In genomic region chr17:42964161-42964932, GRCh38 we compare ENCODE assay signal across 8 cellular contexts. TPM values are rescaled to one million over a fixed set of nuclear protein-coding genes. Genes with fewer than 3 reads are reported as not detected.
DNase-seq lines count a peak whose midpoint lies in the region; ATAC-seq, FAIRE-seq and TF ChIP-seq lines count a peak whose summit lies in the region.

A gene with protein sequence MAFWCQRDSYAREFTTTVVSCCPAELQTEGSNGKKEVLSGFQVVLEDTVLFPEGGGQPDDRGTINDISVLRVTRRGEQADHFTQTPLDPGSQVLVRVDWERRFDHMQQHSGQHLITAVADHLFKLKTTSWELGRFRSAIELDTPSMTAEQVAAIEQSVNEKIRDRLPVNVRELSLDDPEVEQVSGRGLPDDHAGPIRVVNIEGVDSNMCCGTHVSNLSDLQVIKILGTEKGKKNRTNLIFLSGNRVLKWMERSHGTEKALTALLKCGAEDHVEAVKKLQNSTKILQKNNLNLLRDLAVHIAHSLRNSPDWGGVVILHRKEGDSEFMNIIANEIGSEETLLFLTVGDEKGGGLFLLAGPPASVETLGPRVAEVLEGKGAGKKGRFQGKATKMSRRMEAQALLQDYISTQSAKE (minus strand): TSS chr17:42964454. CDS start chr17:42964440, 14 bp downstream.

- no peaks in the 10 kb centered on the region for H3K9me3 ChIP-seq in MG63

- DNase-seq in DMS53 (lab: John Stamatoyannopoulos, UW) (peak; percentile 99), H54 (ENCODE audit: insufficient read length, low spot score) (peak; percentile 84), MG63 (peak; percentile 91), SHP77 treated with DMSO at 0.1 percent for 48 hours (lab: John Stamatoyannopoulos, UW) (peak; percentile 78), fibroblast of the aortic adventitia (ENCODE audit: low read depth) (peak; percentile 94)
- DNase-seq in activated effector memory CD4-positive, alpha-beta T cell treated with Interleukin-2 at 50 U/mL for 16 hours, result peak; percentile 81
- DNase-seq in stimulated activated naive CD8-positive, alpha-beta T cell treated with anti-CD3 and anti-CD28 coated beads, Interleukin-15, Interleukin-2, amounts not matched to agents 100 U/mL and 50 U/mL, for 24 hours, result peak; percentile 90

- H3K9me3 Mint-ChIP-seq in nephron, result no peaks in the 10 kb centered on the region

- TF ChIP-seq CTCF in fibroblast of the aortic adventitia (IDR thresholded peaks at IDR 0.05; ENCODE audit: insufficient read depth, low read length), result no peak
- no peak for TF ChIP-seq CTCF in nephron (IDR thresholded peaks at IDR 0.05; ENCODE audit: unreplicated experiment in 3 of 3)

- ATAC-seq in stimulated activated naive CD8-positive, alpha-beta T cell treated with anti-CD3 and anti-CD28 coated beads, Interleukin-15, Interleukin-2, amounts not matched to agents 100 U/mL and 50 U/mL, for 24 hours, result peak; percentile 98

- TF ChIP-seq POLR2A in H54 (IDR thresholded peaks at IDR 0.05; ENCODE audit: low read depth, low read length), result peak; percentile 98

- no peaks in the 10 kb centered on the region for H3K27me3 Mint-ChIP-seq in nephron (ENCODE audit: low read depth)

- peak; percentile 53 for FAIRE-seq in H54 (lab: Jason Lieb, UNC)

- peaks cover 33% of the 10 kb centered on the region for H3K36me3 ChIP-seq in MG63

- H3K4me3 ChIP-seq in MG63 (peak within 1 kb of the TSS; percentile 89), fibroblast of the aortic adventitia (ENCODE audit: low read depth, low read length) (peak within 1 kb of the TSS; percentile 94)

- H3K36me3 Mint-ChIP-seq in nephron (ENCODE audit: low read depth), result peaks cover 22% of the 10 kb centered on the region

- peak within 1 kb of the TSS; percentile 89 to 95 (median 90) for H3K4me3 Mint-ChIP-seq in nephron

- no peaks in the 10 kb centered on the region for H3K27me3 ChIP-seq in MG63

- H3K4me1 Mint-ChIP-seq in nephron, result peaks cover 12% of the 10 kb centered on the region

- peak within 1 kb of the TSS; percentile 93 to 99 (median 96) for H3K27ac Mint-ChIP-seq in nephron

RNA-seq across cellular contexts. Expression of the gene that starts here (rescaled TPM):
- total RNA-seq in MG63 (2014; rRNA removed; shearing (Covaris generic); ENCODE audit: low replicate concordance), result 41.7 and 47.0 TPM in 2 replicates
- 18.9 and 20.0 TPM in 2 replicates for total RNA-seq in fibroblast of the aortic adventitia (ENCODE audit: low replicate concordance)

Comparison
In these comparisons a context has a peak if more than half of its experiments do, and no peak if none do; other contexts are left out.
1. Peak in every context shown above with its lines: DNase-seq, ATAC-seq and H3K4me3 ChIP-seq.